In the genomic region with DNA sequence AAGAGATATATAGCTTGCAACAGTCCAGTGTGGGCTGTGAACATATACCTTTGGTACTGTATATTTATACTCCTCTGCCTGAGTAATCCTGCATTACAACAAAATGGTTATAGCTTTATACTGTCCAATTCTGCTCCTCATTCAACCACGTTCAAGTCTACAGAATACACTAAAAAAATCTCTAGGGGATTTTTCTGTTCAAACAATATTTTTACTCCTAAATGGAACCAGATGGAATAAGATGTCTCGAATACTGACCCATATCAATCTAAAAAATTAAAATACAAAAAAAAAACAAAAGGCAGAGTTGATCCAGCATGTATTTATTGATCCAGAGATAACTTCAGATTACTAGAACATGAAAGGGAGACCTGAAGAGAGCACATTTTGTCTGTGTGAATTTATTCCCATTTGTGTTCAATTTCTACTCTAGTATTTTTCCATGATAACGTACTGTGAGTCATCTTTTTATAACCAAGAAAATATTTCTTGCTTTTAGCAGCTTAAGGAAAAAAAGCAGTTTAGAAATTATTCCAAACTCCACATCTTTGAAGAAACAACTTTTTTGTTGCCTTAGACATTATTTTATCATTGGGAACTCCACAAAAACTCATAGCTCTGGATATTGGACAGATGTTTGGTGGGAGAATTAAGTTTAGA, we compare ENCODE assay signal across 21 cellular contexts.
"Had no signal": no experiment of that assay in that cellular context is flagged by ENCODE, and none has a peak within 500 bp of the region (broad histone marks: within the 10 kb centered on the region; RNA-seq: fewer than 3 reads in every experiment).

No MANE protein-coding gene starts in this region.

- H3K4me1 ChIP-seq: adrenal gland, gastroesophageal sphincter, heart left ventricle, transverse colon had no signal

- H3K27ac ChIP-seq: adrenal gland, cardiac muscle cell, dorsolateral prefrontal cortex, epithelial cell of prostate, gastroesophageal sphincter, transverse colon, uterus, WERI-Rb-1 had no signal

- FAIRE-seq: kidney had no signal

- H3K4me3 ChIP-seq: cardiac muscle cell, dorsolateral prefrontal cortex, gastroesophageal sphincter, heart left ventricle, lung, transverse colon, uterus had no signal

- DNase-seq: activated CD4-positive, alpha-beta T cell treated with anti-CD3 and anti-CD28 coated beads for 1 hour; activated CD4-positive, alpha-beta T cell treated with anti-CD3 and anti-CD28 coated beads, Interleukin-2, amount 50 U/mL, for 4 hours; activated gamma-delta T cell; adrenal gland; dorsolateral prefrontal cortex; heart left ventricle; kidney; midbrain; stimulated activated CD4-positive, alpha-beta T cell treated with anti-CD3 and anti-CD28 coated beads, Interleukin-12 subunit alpha, Interleukin-12 subunit beta, amount 100 ng/mL, for 4 hours; stimulated activated CD4-positive, alpha-beta T cell treated with anti-CD3 and anti-CD28 coated beads, Interleukin-1b, Interleukin-23, amount 100 ng/mL, for 48 hours; stimulated activated CD8-positive, alpha-beta memory T cell treated with anti-CD3 and anti-CD28 coated beads, Interleukin-4, amount 100 ng/mL, for 48 hours; stimulated activated naive CD4-positive, alpha-beta T cell treated with Interleukin-2 at 50 U/mL for 16 hours; substantia nigra; transverse colon; uterus; WERI-Rb-1 had no signal

- H3K27me3 ChIP-seq: adrenal gland, cardiac muscle cell, dorsolateral prefrontal cortex, gastroesophageal sphincter, heart left ventricle, transverse colon, uterus had no signal

- H3K9me3 ChIP-seq: gastroesophageal sphincter, heart left ventricle, transverse colon, uterus had no signal

- H3K36me3 ChIP-seq: adrenal gland, cardiac muscle cell, gastroesophageal sphincter, heart left ventricle, transverse colon, uterus, WERI-Rb-1 had no signal

- ATAC-seq: gastroesophageal sphincter, heart left ventricle, left lobe of liver had no signal
